ENCODE assay signal across 15 cellular contexts in genomic region chr19:49793561-49793840, GRCh38. TPM values are rescaled to one million over a fixed set of nuclear protein-coding genes. Genes with fewer than 3 reads are reported as not detected.
A peak's percentile ranks its signal among the peaks of the same experiment; 100 is the strongest.
DNase-seq lines count a peak whose midpoint lies in the region; ATAC-seq and TF ChIP-seq lines count a peak whose summit lies in the region.
"Had no signal": no experiment of that assay in that cellular context is flagged by ENCODE, and none has a peak within 500 bp of the region (broad histone marks: within the 10 kb centered on the region; RNA-seq: fewer than 3 reads in every experiment).

No MANE protein-coding gene starts in this region.

- H3K4me3 ChIP-seq in PC-9 = no peak overlapping the region
- H3K4me3 ChIP-seq in Caco-2 (ENCODE audit: low read depth, low read length) = no peak overlapping the region
- H3K4me3 ChIP-seq: dorsolateral prefrontal cortex, gastroesophageal sphincter, left lung had no signal

- H3K79me2 ChIP-seq in PC-9 (ENCODE audit: low read depth) = no peaks in the 10 kb centered on the region

- H3K9me3 Mint-ChIP-seq in activated naive CD4-positive, alpha-beta T cell treated with anti-CD3 and anti-CD28 coated beads, Interleukin-2, amount 50 U/mL, for 72 hours = no peaks in the 10 kb centered on the region
- no peaks in the 10 kb centered on the region for H3K9me3 Mint-ChIP-seq in endothelial cell (ENCODE audit: unreplicated experiment)
- H3K9me3 Mint-ChIP-seq in Caco-2 (ENCODE audit: unreplicated experiment) = no peaks in the 10 kb centered on the region
- H3K9me3 Mint-ChIP-seq: activated B cell treated with CpG ODN at 0.5 μM for 24 hours had no signal

- H3K36me3 Mint-ChIP-seq in activated naive CD4-positive, alpha-beta T cell treated with anti-CD3 and anti-CD28 coated beads, Interleukin-2, amount 50 U/mL, for 72 hours = peaks cover under 1 to 6% of the 10 kb centered on the region in 2 donors
- H3K36me3 Mint-ChIP-seq in endothelial cell (ENCODE audit: low read depth, unreplicated experiment) = peaks cover 35% of the 10 kb centered on the region
- peaks cover 63% of the 10 kb centered on the region for H3K36me3 Mint-ChIP-seq in Caco-2 (ENCODE audit: insufficient read depth, unreplicated experiment)

- H3K27ac ChIP-seq in PC-9 = peak overlapping the region; percentile 40; the same call in 1 of the 2 replicates
- H3K27ac ChIP-seq: gastroesophageal sphincter, left lung had no signal

- H3K36me3 ChIP-seq in PC-9 (ENCODE audit: low read depth) = peaks cover 5% of the 10 kb centered on the region; the same call in 1 of the 2 replicates
- peaks cover 2% of the 10 kb centered on the region for H3K36me3 ChIP-seq in Caco-2 (ENCODE audit: control insufficient read depth, insufficient read depth, low read length)

- no peak overlapping the region for H3K4me3 Mint-ChIP-seq in endothelial cell (ENCODE audit: unreplicated experiment)
- no peak overlapping the region for H3K4me3 Mint-ChIP-seq in Caco-2 (ENCODE audit: unreplicated experiment)
- H3K4me3 Mint-ChIP-seq: activated B cell treated with CpG ODN at 0.5 μM for 24 hours had no signal

- CTCF ChIA-PET in PC-9 (lab: Charles Lee) = interaction anchor here (0.5 to 0.7 kb wide), 3 partner anchors 28 to 872 kb away, joined by 7 to 8 read pairs (median 8); no protein-coding TSS in a partner anchor
- CTCF ChIA-PET in Caco-2 (lab: Charles Lee) = interaction anchor here (0.6 kb wide), 1 partner anchor 117 kb away, joined by 3 read pairs; the partner anchor contains the start of gene PRMT1

- intact Hi-C loops in PC-9 (cut with micrococcal nuclease; ENCODE audit: unreplicated experiment) = no loop called here
- intact Hi-C loops in Caco-2 (cut with micrococcal nuclease; ENCODE audit: unreplicated experiment) = no loop called here

- no peak overlapping the region for H2AFZ ChIP-seq in PC-9

- no peaks in the 10 kb centered on the region for H3K9me2 ChIP-seq in PC-9 (ENCODE audit: insufficient read depth)

- peak; percentile 97 to 99 for ATAC-seq in activated naive CD4-positive, alpha-beta T cell treated with anti-CD3 and anti-CD28 coated beads, Interleukin-2, amount 50 U/mL, for 72 hours
- peak; percentile 96 for ATAC-seq in stimulated activated naive CD8-positive, alpha-beta T cell treated with anti-CD3 and anti-CD28 coated beads, Interleukin-15, Interleukin-2, amounts not matched to agents 100 U/mL and 50 U/mL, for 24 hours
- ATAC-seq in GM18517 (IDR thresholded peaks at IDR 0.05; ENCODE audit: unreplicated experiment) = no peak
- ATAC-seq: gastroesophageal sphincter, left lung had no signal

- peak in 1 of 2 donors; percentile 31 for DNase-seq in activated naive CD4-positive, alpha-beta T cell treated with anti-CD3 and anti-CD28 coated beads, Interleukin-2, amount 50 U/mL, for 72 hours (ENCODE audit: low spot score in 2 of 2)
- DNase-seq in activated naive CD4-positive, alpha-beta T cell treated with Interleukin-2 at 50 U/mL for 16 hours = no peak
- DNase-seq in PC-9 (peak; percentile 82 to 94), endothelial cell (ENCODE audit: low spot score) (no peak), HuH-7 (ENCODE audit: low spot score) (no peak), Caco-2 (no peak)
- DNase-seq in stimulated activated naive CD8-positive, alpha-beta T cell treated with anti-CD3 and anti-CD28 coated beads, Interleukin-15, Interleukin-2, amounts not matched to agents 100 U/mL and 50 U/mL, for 24 hours = peak; percentile 26
- DNase-seq: activated B cell treated with CpG ODN at 0.5 μM for 24 hours, C1 segment of cervical spinal cord, dorsolateral prefrontal cortex, left lung, NCI-H524, Right ventricle myocardium superior had no signal

- H3K27me3 ChIP-seq in PC-9 (ENCODE audit: insufficient read depth, low read depth) (no peaks in the 10 kb centered on the region), Caco-2 (replicated peaks; ENCODE audit: control insufficient read depth, insufficient read depth, low read length) (no peaks in the 10 kb centered on the region)
- H3K27me3 ChIP-seq: dorsolateral prefrontal cortex, gastroesophageal sphincter, left lung had no signal

- H3K4me2 ChIP-seq in PC-9 = peak overlapping the region; percentile 27; the same call in 1 of the 2 replicates

- BruUV-seq in PC-9 (replicated peaks; lab: Mats Ljungman, UMichigan) (no TSS peak), Caco-2 (replicated peaks; lab: Mats Ljungman, UMichigan) (no TSS peak)

- no peak; the same call in 1 of the 2 replicates for TF ChIP-seq CTCF in PC-9 (conservative IDR thresholded peaks at IDR 0.05)
- no peak for TF ChIP-seq CTCF in endothelial cell (IDR thresholded peaks at IDR 0.05; ENCODE audit: unreplicated experiment)
- no peak for TF ChIP-seq CTCF in Caco-2 (IDR thresholded peaks at IDR 0.05; ENCODE audit: insufficient read depth in 1 of 2, low read depth in 1 of 2, low read length in 1 of 2, severe bottlenecking in 1 of 2, unreplicated experiment in 1 of 2)

- POLR2A ChIA-PET in PC-9 (lab: Charles Lee; ENCODE audit: unreplicated experiment) = interaction anchor here (0.5 to 1.0 kb wide), 7 partner anchors 26 to 665 kb away, joined by 3 to 16 read pairs (median 4); partner anchors contain the start of gene AP2A1
- POLR2A ChIA-PET in Caco-2 (lab: Charles Lee) = no interaction called here

- H3K4me1 Mint-ChIP-seq in endothelial cell (ENCODE audit: unreplicated experiment) (no peaks in the 10 kb centered on the region), Caco-2 (ENCODE audit: low read depth, unreplicated experiment) (no peaks in the 10 kb centered on the region)

- peaks cover 12% of the 10 kb centered on the region; the same call in 1 of the 2 replicates for H3F3A ChIP-seq in PC-9 (ENCODE audit: insufficient read depth, low read depth)

- H3K9me3 ChIP-seq in PC-9 (ENCODE audit: insufficient read depth, low read depth) = no peaks in the 10 kb centered on the region
- H3K9me3 ChIP-seq in Caco-2 = no peaks in the 10 kb centered on the region
- H3K9me3 ChIP-seq: gastroesophageal sphincter, left lung had no signal

- peak overlapping the region in 1 of 2 donors; percentile 95 for H3K27ac Mint-ChIP-seq in activated naive CD4-positive, alpha-beta T cell treated with anti-CD3 and anti-CD28 coated beads, Interleukin-2, amount 50 U/mL, for 72 hours
- peak overlapping the region; percentile 48 for H3K27ac Mint-ChIP-seq in endothelial cell (ENCODE audit: unreplicated experiment)
- H3K27ac Mint-ChIP-seq in Caco-2 (ENCODE audit: unreplicated experiment) = no peak overlapping the region
- H3K27ac Mint-ChIP-seq: activated B cell treated with CpG ODN at 0.5 μM for 24 hours had no signal

- H4K20me1 ChIP-seq in PC-9 (ENCODE audit: insufficient read depth) = peaks cover 5% of the 10 kb centered on the region

- H3K4me1 ChIP-seq in PC-9 (replicated peaks; ENCODE audit: insufficient read depth) (peaks cover 18% of the 10 kb centered on the region), Caco-2 (no peaks in the 10 kb centered on the region)
- H3K4me1 ChIP-seq: left lung had no signal

- H3K27me3 Mint-ChIP-seq in endothelial cell (ENCODE audit: unreplicated experiment) (peaks cover 8% of the 10 kb centered on the region), Caco-2 (ENCODE audit: insufficient read depth, unreplicated experiment) (no peaks in the 10 kb centered on the region)
- H3K27me3 Mint-ChIP-seq: activated B cell treated with CpG ODN at 0.5 μM for 24 hours had no signal

RNA-seq across cellular contexts. Expression of gene FUZ, which starts 19.6 kb away (rescaled TPM):
- total RNA-seq in activated naive CD4-positive, alpha-beta T cell treated with anti-CD3 and anti-CD28 coated beads, Interleukin-2, amount 50 U/mL, for 72 hours = 10 to 100 TPM; 14.8 to 24.8 TPM
- total RNA-seq in PC-9 (2021) (50.0 and 60.4 TPM in 2 replicates), endothelial cell (ENCODE audit: unreplicated experiment) (15.6 TPM), Caco-2 (2022) (0.75 and 0.93 TPM in 2 replicates)

RNA-seq across cellular contexts. Expression of gene MED25, which starts 24.6 kb away (rescaled TPM):
- total RNA-seq in activated naive CD4-positive, alpha-beta T cell treated with anti-CD3 and anti-CD28 coated beads, Interleukin-2, amount 50 U/mL, for 72 hours = 10 to 100 TPM; 58.4 to 68.2 TPM
- total RNA-seq in PC-9 (2021) (92.2 and 99.6 TPM in 2 replicates), endothelial cell (ENCODE audit: unreplicated experiment) (117 TPM), Caco-2 (2022) (102 and 104 TPM in 2 replicates)

RNA-seq across cellular contexts. Expression of gene AP2A1, which starts 26.7 kb away (rescaled TPM):
- 100 to 1,000 TPM in 1 of 2 donors, 10 to 100 TPM in 1; 79.0 to 137 TPM for total RNA-seq in activated naive CD4-positive, alpha-beta T cell treated with anti-CD3 and anti-CD28 coated beads, Interleukin-2, amount 50 U/mL, for 72 hours
- total RNA-seq in PC-9 (2021) (91.8 and 95.1 TPM in 2 replicates), endothelial cell (ENCODE audit: unreplicated experiment) (191 TPM), Caco-2 (2022) (107 and 126 TPM in 2 replicates)

RNA-seq across cellular contexts. Expression of gene TSKS, which starts 30.4 kb away (rescaled TPM):
- 1 to 10 TPM in 1 of 2 donors, under 1 TPM in 1; 0.57 to 1.9 TPM for total RNA-seq in activated naive CD4-positive, alpha-beta T cell treated with anti-CD3 and anti-CD28 coated beads, Interleukin-2, amount 50 U/mL, for 72 hours
- not detected in 2 replicates for total RNA-seq in PC-9 (2021)
- not detected for total RNA-seq in endothelial cell (ENCODE audit: unreplicated experiment)
- not detected in 2 replicates for total RNA-seq in Caco-2 (2022)

RNA-seq across cellular contexts. Expression of gene PTOV1, which starts 57.5 kb away (rescaled TPM):
- 100 to 1,000 TPM; 110 TPM for total RNA-seq in activated naive CD4-positive, alpha-beta T cell treated with anti-CD3 and anti-CD28 coated beads, Interleukin-2, amount 50 U/mL, for 72 hours
- total RNA-seq in PC-9 (2021) = 151 and 155 TPM in 2 replicates
- 231 TPM for total RNA-seq in endothelial cell (ENCODE audit: unreplicated experiment)
- total RNA-seq in Caco-2 (2022) = 209 and 224 TPM in 2 replicates

Comparison
In these comparisons a context has a peak if more than half of its experiments do, and no peak if none do; other contexts are left out.
1. DNase-seq: peak in PC-9 (2 of 2) and stimulated activated naive CD8-positive, alpha-beta T cell treated with anti-CD3 and anti-CD28 coated beads, Interleukin-15, Interleukin-2, amounts not matched to agents 100 U/mL and 50 U/mL, for 24 hours (single experiment); none in activated naive CD4-positive, alpha-beta T cell treated with Interleukin-2 at 50 U/mL for 16 hours (single experiment), endothelial cell (single experiment), HuH-7 (single experiment) and Caco-2 (0 of 2).